Comparison of ENCODE assay signal across 9 cellular contexts in genomic region chr10:124791378-124792348, GRCh38. TPM values are rescaled to one million over a fixed set of nuclear protein-coding genes. Genes with fewer than 3 reads are reported as not detected.
A peak's percentile ranks its signal among the peaks of the same experiment; 100 is the strongest.
DNase-seq lines count a peak whose midpoint lies in the region; ATAC-seq, FAIRE-seq and TF ChIP-seq lines count a peak whose summit lies in the region.
"Had no signal": no experiment of that assay in that cellular context is flagged by ENCODE, and none has a peak within 500 bp of the region (broad histone marks: within the 10 kb centered on the region; RNA-seq: fewer than 3 reads in every experiment).

TSS of gene EEF1AKMT2 (minus strand) at chr10:124791887. CDS start at chr10:124791833, 54 bp downstream.

- TF ChIP-seq CTCF in AG09309 (IDR thresholded peaks at IDR 0.05; ENCODE audit: control insufficient read depth, insufficient read depth, low read depth, low read length, missing control alignments) (no peak), keratinocyte (optimal IDR thresholded peaks at IDR 0.05 in 1 of 3, IDR thresholded peaks at IDR 0.05 in 1 of 3, conservative IDR thresholded peaks at IDR 0.05 in 1 of 3; ENCODE audit: extremely low read depth in 1 of 3, insufficient read depth in 2 of 3, low read length in 3 of 3) (peak in 1 of 3 experiments; percentile 21)

- H3K27ac ChIP-seq in caudate nucleus (ENCODE audit: low read depth, low read length) (peak within 1 kb of the TSS; percentile 85), keratinocyte (ENCODE audit: control insufficient read depth, insufficient read depth, low read length) (peak within 1 kb of the TSS; percentile 79)

- H3K9me3 ChIP-seq in keratinocyte (ENCODE audit: control insufficient read depth, low read depth, low read length), result no peaks in the 10 kb centered on the region

- ATAC-seq in GM18907 (IDR thresholded peaks at IDR 0.05; ENCODE audit: unreplicated experiment) (peak; percentile 90), HG03139 (IDR thresholded peaks at IDR 0.05; ENCODE audit: unreplicated experiment) (peak; percentile 85)

- H3K4me2 ChIP-seq in keratinocyte (ENCODE audit: control insufficient read depth, extremely low read depth, insufficient read depth, low read depth, low read length), result peak within 1 kb of the TSS; percentile 81

- H3K4me1 ChIP-seq in keratinocyte (ENCODE audit: control insufficient read depth, extremely low read depth, insufficient read depth, low read length), result peaks cover 6% of the 10 kb centered on the region

- dilution Hi-C loops in keratinocyte (cut with MboI; ENCODE audit: extremely low pct_ligation_motif_present, low sequenced_read_pairs), result no loop called here

- H4K20me1 ChIP-seq in keratinocyte (ENCODE audit: control insufficient read depth, extremely low read depth, insufficient read depth, low read length), result no peaks in the 10 kb centered on the region

- no peaks in the 10 kb centered on the region for H3K9me1 ChIP-seq in keratinocyte (ENCODE audit: control insufficient read depth, extremely low read depth, insufficient read depth, low read length)

- H3K4me3 ChIP-seq in AG09309 (ENCODE audit: control insufficient read depth, low read depth, low read length), result peak within 1 kb of the TSS; percentile 45
- peak within 1 kb of the TSS; percentile 88 to 99 (median 97) for H3K4me3 ChIP-seq in keratinocyte (ENCODE audit: control insufficient read depth in 2 of 3, extremely low read depth in 1 of 3, insufficient read depth in 2 of 3, low read depth in 1 of 3, low read length in 3 of 3)

- FAIRE-seq in keratinocyte (lab: Jason Lieb, UNC), result peak; percentile 39
- FAIRE-seq: colon had no signal

- no peaks in the 10 kb centered on the region for H3K27me3 ChIP-seq in keratinocyte (ENCODE audit: control insufficient read depth, extremely low read depth, insufficient read depth, low read length)

- H3K9ac ChIP-seq in keratinocyte (ENCODE audit: control insufficient read depth, extremely low read depth, insufficient read depth, low read length), result peak within 1 kb of the TSS; percentile 96

- H3K79me2 ChIP-seq in keratinocyte (ENCODE audit: control insufficient read depth, insufficient read depth, low read length), result peaks cover 28% of the 10 kb centered on the region

- DNase-seq in AG09309 (ENCODE audit: low read depth) (peak; percentile 46), NCI-H2227 (lab: John Stamatoyannopoulos, UW; ENCODE audit: unreplicated experiment) (peak; percentile 90), caudate nucleus (lab: John Stamatoyannopoulos, UW) (peak in 59 of 61 donors; percentile 6 to 84 (median 63)), keratinocyte (ENCODE audit: low read depth, low spot score) (no peak)
- peak; percentile 64 to 75 (median 69) for DNase-seq in activated CD4-positive, CD25-positive, alpha-beta regulatory T cell (lab: John Stamatoyannopoulos, UW)
- DNase-seq in stimulated activated CD4-positive, alpha-beta T cell treated with anti-CD3 and anti-CD28 coated beads, Interleukin-15, amount 100 ng/mL, for 1 hour (ENCODE audit: low read depth in 1 of 2, low spot score in 1 of 2), result peak; percentile 69 to 85

- peak within 1 kb of the TSS; percentile 99 for H2AFZ ChIP-seq in keratinocyte (ENCODE audit: control insufficient read depth, low read length)

- peaks cover 1 to 4% of the 10 kb centered on the region in 2 experiments for H3K36me3 ChIP-seq in keratinocyte (ENCODE audit: control insufficient read depth in 2 of 2, extremely low read depth in 1 of 2, insufficient read depth in 2 of 2, low read length in 2 of 2)

RNA-seq across cellular contexts. Expression of gene EEF1AKMT2, which starts in this region (rescaled TPM):
- polyA plus RNA-seq in keratinocyte, result 10.5 to 19.1 TPM (median 12.3 TPM) in 3 replicates
- 6.3 TPM for polyA plus RNA-seq in keratinocyte (2011; ENCODE audit: low read depth)
- 9.4 and 17.5 TPM in 2 replicates for polyA plus RNA-seq in keratinocyte (2011; cell fraction: cytosol; rRNA removed)
- polyA plus RNA-seq in keratinocyte (2011; cell fraction: nucleus; rRNA removed), result 10.0 and 16.0 TPM in 2 replicates
- polyA plus RNA-seq in keratinocyte (2012; ENCODE audit: low replicate concordance), result 8.4 and 13.2 TPM in 2 replicates
- polyA minus RNA-seq in keratinocyte, result 1.2 to 17.1 TPM (median 7.4 TPM) in 3 replicates
- polyA minus RNA-seq in keratinocyte (2011; cell fraction: cytosol; rRNA and poly(A)+ RNA removed), result 17.6 TPM
- 8.1 and 13.6 TPM in 2 replicates for polyA minus RNA-seq in keratinocyte (2011; cell fraction: nucleus; rRNA and poly(A)+ RNA removed)
